ENCODE assay signal across 1 cellular context in genomic region chr1:89069955-89070354, GRCh38.
TF ChIP-seq lines count a peak whose summit lies in the region.

No MANE protein-coding gene starts in this region.

TF ChIP-seq in endothelial cell of umbilical vein, 7 proteins besides CTCF, POLR2A, EP300 and RAD21:
- TF ChIP-seq MAX (IDR thresholded peaks at IDR 0.05; ENCODE audit: insufficient read depth, insufficient read length): no peak
- no peak for TF ChIP-seq MYC (IDR thresholded peaks at IDR 0.05; ENCODE audit: low read depth, low read length)
- TF ChIP-seq POLR2AphosphoS5 (IDR thresholded peaks at IDR 0.05; ENCODE audit: insufficient read depth, low read depth, low read length): no peak
- no peak for TF ChIP-seq GATA2 (IDR thresholded peaks at IDR 0.05; ENCODE audit: insufficient read depth, insufficient read length, low read depth, low read length)
- TF ChIP-seq EZH2 (IDR thresholded peaks at IDR 0.05; ENCODE audit: borderline replicate concordance, low read depth, low read length, severe bottlenecking): no peak
- TF ChIP-seq JUN (IDR thresholded peaks at IDR 0.05; ENCODE audit: borderline replicate concordance, insufficient read depth, insufficient read length, low read depth): no peak
